26 cellular contexts compared by ENCODE assay signal in genomic region chr20:62469352-62469751, GRCh38. TPM values are rescaled to one million over a fixed set of nuclear protein-coding genes. Genes with fewer than 3 reads are reported as not detected.
"Had no signal": no experiment of that assay in that cellular context is flagged by ENCODE, and none has a peak within 500 bp of the region (broad histone marks: within the 10 kb centered on the region; RNA-seq: fewer than 3 reads in every experiment).

No MANE protein-coding gene starts in this region.

- H3K36me3 ChIP-seq: SJCRH30 had no signal

- ATAC-seq: HepG2, Right ventricle myocardium inferior, SK-N-SH treated with all-trans-retinoic acid at 6 μM for 48 hours had no signal

- H3K4me3 ChIP-seq: PC-9, SJCRH30 had no signal

- H3K4me1 ChIP-seq: SJCRH30 had no signal

- H3K27ac ChIP-seq: KMS-11, PC-9, RWPE1, SJCRH30 had no signal

- DNase-seq: IMR-90, Kasumi-1, MM.1S, NCI-H1092 treated with DMSO at 0.1 percent for 48 hours, NCI-H1436, NCI-H187, NCI-H2029, NCI-H2081 treated with DMSO at 0.1 percent for 48 hours, NCI-H2171, NCI-H226, NCI-H446, NCI-H510A, NCI-H524 treated with DMSO at 0.1 percent for 48 hours, NCI-H69, NCI-H774, OCI-M1, PC-9, SHP77 treated with DMSO at 0.1 percent for 48 hours, SJCRH30 had no signal

- H3K9me3 ChIP-seq: SJCRH30 had no signal

- FAIRE-seq: HepG2, RCC 7860 had no signal

RNA-seq across cellular contexts. Expression of gene GATA5, which starts 6.4 kb away (rescaled TPM):
- total RNA-seq: IMR-90, M059J, SJCRH30 had no signal

RNA-seq across cellular contexts. Expression of gene RBBP8NL, which starts 42.0 kb away (rescaled TPM):
- total RNA-seq: IMR-90, M059J, Right ventricle myocardium inferior, SJCRH30 had no signal
